Comparison of ENCODE assay signal across 24 cellular contexts in genomic region chr19:34642241-34642640, GRCh38.
"Had no signal": no experiment of that assay in that cellular context is flagged by ENCODE, and none has a peak within 500 bp of the region (broad histone marks: within the 10 kb centered on the region; RNA-seq: fewer than 3 reads in every experiment).

No MANE protein-coding gene starts in this region.

- H3K27me3 ChIP-seq: colonic mucosa, dorsolateral prefrontal cortex, esophagus muscularis mucosa, esophagus squamous epithelium, foreskin keratinocyte, gastrocnemius medialis, gastroesophageal sphincter, heart left ventricle, heart right ventricle had no signal

- H3K36me3 ChIP-seq: colonic mucosa, esophagus muscularis mucosa, esophagus squamous epithelium, gastrocnemius medialis, gastroesophageal sphincter, heart left ventricle, heart right ventricle had no signal

- ATAC-seq: effector memory CD8-positive, alpha-beta T cell; esophagus mucosa; foreskin keratinocyte; gastrocnemius medialis; gastroesophageal sphincter; heart left ventricle; heart right ventricle had no signal

- H3K9me3 ChIP-seq: colonic mucosa, esophagus muscularis mucosa, esophagus squamous epithelium, gastrocnemius medialis, gastroesophageal sphincter, heart left ventricle, heart right ventricle had no signal

- DNase-seq: colonic mucosa; cortex of kidney; dermis blood vessel endothelial cell; dorsolateral prefrontal cortex; effector CD4-positive, alpha-beta T cell; effector CD8-positive, alpha-beta T cell; effector memory CD4-positive, alpha-beta T cell; effector memory CD8-positive, alpha-beta T cell; endodermal cell; erythroblast; esophagus squamous epithelium; foreskin fibroblast; foreskin keratinocyte; foreskin melanocyte; gastrocnemius medialis; glutamatergic neuron; head of caudate nucleus; heart right ventricle had no signal

- H3K27ac ChIP-seq: colonic mucosa, coronary artery, dorsolateral prefrontal cortex, epithelial cell of prostate, esophagus muscularis mucosa, esophagus squamous epithelium, foreskin keratinocyte, gastrocnemius medialis, gastroesophageal sphincter, heart left ventricle, heart right ventricle had no signal

- H3K4me3 ChIP-seq: colonic mucosa, coronary artery, dorsolateral prefrontal cortex, esophagus muscularis mucosa, esophagus squamous epithelium, gastrocnemius medialis, gastroesophageal sphincter, heart left ventricle, heart right ventricle had no signal

- H3K4me1 ChIP-seq: colonic mucosa, esophagus muscularis mucosa, esophagus squamous epithelium, foreskin keratinocyte, gastroesophageal sphincter had no signal
